16 cellular contexts compared by ENCODE assay signal in the genomic region with DNA sequence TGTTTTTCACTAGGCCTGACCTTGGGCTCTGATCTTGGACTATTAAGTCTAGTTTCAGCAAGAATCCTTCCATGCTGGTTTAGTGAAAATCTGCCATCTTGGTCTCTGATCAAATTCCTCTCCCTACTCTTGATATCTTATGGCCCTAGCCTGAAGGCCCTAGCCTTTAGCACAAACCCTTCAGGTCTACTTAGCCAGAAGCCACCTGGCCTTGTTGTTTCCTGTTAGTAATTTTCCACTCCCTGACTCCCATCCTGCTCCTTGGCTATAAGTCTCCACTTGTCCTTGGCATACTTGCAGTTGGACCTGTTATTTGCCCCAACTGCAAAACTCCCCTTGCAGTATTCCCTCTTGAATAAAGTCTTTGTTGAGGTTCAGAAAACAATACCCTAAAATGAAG.
"Had no signal": no experiment of that assay in that cellular context is flagged by ENCODE, and none has a peak within 500 bp of the region (broad histone marks: within the 10 kb centered on the region; RNA-seq: fewer than 3 reads in every experiment).

No MANE protein-coding gene starts in this region.

- DNase-seq: activated CD4-positive, alpha-beta T cell treated with anti-CD3 and anti-CD28 coated beads, Interleukin-2, amount 10 ng/mL, durations not matched to agents 7 days and 5 days; activated CD8-positive, alpha-beta memory T cell treated with anti-CD3 and anti-CD28 coated beads, Interleukin-2, amount 50 U/mL, for 48 hours; activated naive CD4-positive, alpha-beta T cell; activated T-cell treated with anti-CD3 and anti-CD28 coated beads, Interleukin-2, amount 50 U/mL, for 72 hours; anterior cingulate cortex; dorsolateral prefrontal cortex; islet precursor cell; mucosa of descending colon; naive thymus-derived CD8-positive, alpha-beta T cell; posterior cingulate gyrus; small intestine; stimulated activated naive CD8-positive, alpha-beta T cell treated with anti-CD3 and anti-CD28 coated beads, Interleukin-15, Interleukin-2, amounts not matched to agents 100 U/mL and 50 U/mL, for 24 hours; T-cell; T-helper 9 cell had no signal

- H2AFZ ChIP-seq: hepatocyte had no signal

- H3K9me3 Mint-ChIP-seq: activated CD4-positive, alpha-beta T cell treated with anti-CD3 and anti-CD28 coated beads, Interleukin-2, amount 10 ng/mL, durations not matched to agents 7 days and 5 days had no signal

- H3K27me3 Mint-ChIP-seq: activated CD4-positive, alpha-beta T cell treated with anti-CD3 and anti-CD28 coated beads, Interleukin-2, amount 10 ng/mL, durations not matched to agents 7 days and 5 days; T-cell; type B pancreatic cell had no signal

- H3K79me2 ChIP-seq: hepatocyte had no signal

- H3K4me3 Mint-ChIP-seq: activated CD4-positive, alpha-beta T cell treated with anti-CD3 and anti-CD28 coated beads, Interleukin-2, amount 10 ng/mL, durations not matched to agents 7 days and 5 days; activated T-cell treated with anti-CD3 and anti-CD28 coated beads, Interleukin-2, amount 50 U/mL, for 72 hours; naive thymus-derived CD8-positive, alpha-beta T cell; T-cell; type B pancreatic cell had no signal

- H3K27me3 ChIP-seq: dorsolateral prefrontal cortex, hepatocyte had no signal

- H3K9me3 ChIP-seq: mucosa of descending colon had no signal

- H3K27ac ChIP-seq: dorsolateral prefrontal cortex, hepatocyte had no signal

- H3K4me1 Mint-ChIP-seq: activated CD4-positive, alpha-beta T cell treated with anti-CD3 and anti-CD28 coated beads, Interleukin-2, amount 10 ng/mL, durations not matched to agents 7 days and 5 days; naive thymus-derived CD8-positive, alpha-beta T cell; T-cell had no signal

- H3K36me3 Mint-ChIP-seq: naive thymus-derived CD8-positive, alpha-beta T cell; T-cell; type B pancreatic cell had no signal

- H3K4me3 ChIP-seq: dorsolateral prefrontal cortex, hepatocyte, mucosa of descending colon had no signal

- H3K27ac Mint-ChIP-seq: activated CD4-positive, alpha-beta T cell treated with anti-CD3 and anti-CD28 coated beads, Interleukin-2, amount 10 ng/mL, durations not matched to agents 7 days and 5 days; activated T-cell treated with anti-CD3 and anti-CD28 coated beads, Interleukin-2, amount 50 U/mL, for 72 hours; naive thymus-derived CD8-positive, alpha-beta T cell; T-cell; type B pancreatic cell had no signal
